16 cellular contexts compared by ENCODE assay signal in genomic region chr5:176639981-176640380, GRCh38. TPM values are rescaled to one million over a fixed set of nuclear protein-coding genes. Genes with fewer than 3 reads are reported as not detected.
DNase-seq lines count a peak whose midpoint lies in the region; ATAC-seq and TF ChIP-seq lines count a peak whose summit lies in the region.
"Had no signal": no experiment of that assay in that cellular context is flagged by ENCODE, and none has a peak within 500 bp of the region (broad histone marks: within the 10 kb centered on the region; RNA-seq: fewer than 3 reads in every experiment).

No MANE protein-coding gene starts in this region.

- no peak overlapping the region for H3K4me3 Mint-ChIP-seq in stimulated activated naive B cell treated with anti-CD40 and anti-IgM and Interleukin-4, amounts not matched to agents 10 μg/mL and 1 μg/mL and 100 μg/mL, for 72 hours
- H3K4me3 Mint-ChIP-seq in naive thymus-derived CD4-positive, alpha-beta T cell, result no peak overlapping the region
- H3K4me3 Mint-ChIP-seq: activated T-cell treated with anti-CD3 and anti-CD28 coated beads, Interleukin-2, amount 50 U/mL, for 72 hours; HFFc6; memory B cell; stimulated activated effector memory CD8-positive, alpha-beta T cell treated with anti-CD3 and anti-CD28 coated beads, Interleukin-12 subunit alpha, Interleukin-12 subunit beta, amount 100 ng/mL, for 72 hours had no signal

- POLR2A ChIA-PET in naive thymus-derived CD4-positive, alpha-beta T cell (lab: Charles Lee), result interaction anchor here (0.6 to 0.9 kb wide), 2 partner anchors 12 to 387 kb away, joined by 3 to 4 read pairs; no protein-coding TSS in a partner anchor

- H2BK5ac ChIP-seq in neuronal stem cell (ENCODE audit: low read length), result no peak overlapping the region

- no peak overlapping the region for H2AFZ ChIP-seq in neuronal stem cell (ENCODE audit: low read length)

- H3K14ac ChIP-seq in neuronal stem cell (ENCODE audit: low read length), result peak overlapping the region; percentile 27

- peaks cover 2 to 3% of the 10 kb centered on the region in 2 donors for H3K9me3 Mint-ChIP-seq in stimulated activated naive B cell treated with anti-CD40 and anti-IgM and Interleukin-4, amounts not matched to agents 10 μg/mL and 1 μg/mL and 100 μg/mL, for 72 hours
- peaks cover 0 to 2% (median 0%) of the 10 kb centered on the region in 11 donors for H3K9me3 Mint-ChIP-seq in naive thymus-derived CD4-positive, alpha-beta T cell
- H3K9me3 Mint-ChIP-seq: activated T-cell treated with anti-CD3 and anti-CD28 coated beads, Interleukin-2, amount 50 U/mL, for 72 hours; HFFc6; memory B cell; stimulated activated effector memory CD8-positive, alpha-beta T cell treated with anti-CD3 and anti-CD28 coated beads, Interleukin-12 subunit alpha, Interleukin-12 subunit beta, amount 100 ng/mL, for 72 hours had no signal

- no peak overlapping the region for H4K91ac ChIP-seq in neuronal stem cell (ENCODE audit: low read depth, low read length, poor library complexity)

- H3K4me3 ChIP-seq in dorsolateral prefrontal cortex, result no peak overlapping the region
- no peak overlapping the region for H3K4me3 ChIP-seq in neuronal stem cell (ENCODE audit: low read length in 2 of 2)
- no peak overlapping the region for H3K4me3 ChIP-seq in naive thymus-derived CD4-positive, alpha-beta T cell (ENCODE audit: low read length)
- H3K4me3 ChIP-seq: ovary had no signal

- H3K27ac Mint-ChIP-seq in stimulated activated naive B cell treated with anti-CD40 and anti-IgM and Interleukin-4, amounts not matched to agents 10 μg/mL and 1 μg/mL and 100 μg/mL, for 72 hours, result no peak overlapping the region
- no peak overlapping the region for H3K27ac Mint-ChIP-seq in naive thymus-derived CD4-positive, alpha-beta T cell
- H3K27ac Mint-ChIP-seq: activated T-cell treated with anti-CD3 and anti-CD28 coated beads, Interleukin-2, amount 50 U/mL, for 72 hours; HFFc6; memory B cell; stimulated activated effector memory CD8-positive, alpha-beta T cell treated with anti-CD3 and anti-CD28 coated beads, Interleukin-12 subunit alpha, Interleukin-12 subunit beta, amount 100 ng/mL, for 72 hours had no signal

- H2BK15ac ChIP-seq in neuronal stem cell (ENCODE audit: low read length), result no peak overlapping the region

- H3K4me2 ChIP-seq in neuronal stem cell (ENCODE audit: insufficient read depth, low read length, poor library complexity, severe bottlenecking), result no peak overlapping the region

- no peaks in the 10 kb centered on the region for H3K36me3 Mint-ChIP-seq in stimulated activated naive B cell treated with anti-CD40 and anti-IgM and Interleukin-4, amounts not matched to agents 10 μg/mL and 1 μg/mL and 100 μg/mL, for 72 hours
- H3K36me3 Mint-ChIP-seq in naive thymus-derived CD4-positive, alpha-beta T cell, result peaks cover 0 to 3% (median 0%) of the 10 kb centered on the region in 5 donors

- no peaks in the 10 kb centered on the region for H3K36me3 ChIP-seq in neuronal stem cell (replicated peaks in 1 of 2; ENCODE audit: control insufficient read depth in 2 of 2, insufficient read depth in 2 of 2, low read length in 2 of 2)
- no peaks in the 10 kb centered on the region for H3K36me3 ChIP-seq in naive thymus-derived CD4-positive, alpha-beta T cell (ENCODE audit: control insufficient read depth in 2 of 3, insufficient read depth in 3 of 3, low read length in 3 of 3)
- H3K36me3 ChIP-seq: ovary had no signal

- no peaks in the 10 kb centered on the region for H3K79me1 ChIP-seq in neuronal stem cell (ENCODE audit: low read depth, low read length)

- intact Hi-C loops in dorsolateral prefrontal cortex (cut with DNase I), result loop anchor here (10.0 kb wide), 2 partner anchors 195 to 225 kb away; partner anchors contain the start of genes CLTB (in 1 of the 2) and FAF2 (in 1 of the 2)
- intact Hi-C loops in naive thymus-derived CD4-positive, alpha-beta T cell (cut with micrococcal nuclease), result loop anchor here (10.0 kb wide), 3 partner anchors 675 to 1115 kb away; partner anchors contain the start of genes MXD3 (in 1 of the 2) and TMED9 (in 1 of the 2)

- no peak overlapping the region for H4K8ac ChIP-seq in neuronal stem cell (ENCODE audit: low read depth, low read length)

- H2AK5ac ChIP-seq in neuronal stem cell (ENCODE audit: low read depth, low read length), result peak overlapping the region; percentile 37

- no peak overlapping the region for H2BK120ac ChIP-seq in neuronal stem cell (ENCODE audit: low read depth, low read length)

- H3K27me3 Mint-ChIP-seq in stimulated activated naive B cell treated with anti-CD40 and anti-IgM and Interleukin-4, amounts not matched to agents 10 μg/mL and 1 μg/mL and 100 μg/mL, for 72 hours, result peaks cover 14 to 15% of the 10 kb centered on the region in 2 donors
- H3K27me3 Mint-ChIP-seq in naive thymus-derived CD4-positive, alpha-beta T cell, result peaks cover 5 to 36% (median 6%) of the 10 kb centered on the region in 5 donors

- no peak for ATAC-seq in HG03045 (IDR thresholded peaks at IDR 0.05; ENCODE audit: unreplicated experiment)
- ATAC-seq in stimulated activated naive B cell treated with anti-CD40 and anti-IgM and Interleukin-4, amounts not matched to agents 10 μg/mL and 1 μg/mL and 100 μg/mL, for 72 hours (replicated peaks), result no peak
- ATAC-seq in naive thymus-derived CD4-positive, alpha-beta T cell, result no peak
- ATAC-seq: activated T-cell treated with anti-CD3 and anti-CD28 coated beads, Interleukin-2, amount 50 U/mL, for 72 hours; stimulated activated effector memory CD8-positive, alpha-beta T cell treated with anti-CD3 and anti-CD28 coated beads, Interleukin-12 subunit alpha, Interleukin-12 subunit beta, amount 100 ng/mL, for 72 hours had no signal

- H3K4ac ChIP-seq in neuronal stem cell (ENCODE audit: low read length), result no peak overlapping the region

- peak overlapping the region; percentile 39 for H3K9ac ChIP-seq in neuronal stem cell (ENCODE audit: low read depth, low read length, poor library complexity)

- in situ Hi-C loops in GM13976 (cut with MboI; ENCODE audit: low sequenced_read_pairs, unreplicated experiment), result no loop called here

- H3K9me3 ChIP-seq in neuronal stem cell (replicated peaks in 1 of 2; ENCODE audit: control insufficient read depth in 2 of 2, insufficient read depth in 1 of 2, low read depth in 1 of 2, low read length in 2 of 2), result peaks cover 0 to 5% of the 10 kb centered on the region in 2 donors
- H3K9me3 ChIP-seq in naive thymus-derived CD4-positive, alpha-beta T cell (ENCODE audit: control insufficient read depth in 2 of 3, low read length in 3 of 3), result no peaks in the 10 kb centered on the region
- H3K9me3 ChIP-seq: ovary had no signal

- H3K27ac ChIP-seq in dorsolateral prefrontal cortex, result peak overlapping the region in 32 of 59 donors; percentile 8 to 76 (median 42)
- no peak overlapping the region for H3K27ac ChIP-seq in neuronal stem cell (replicated peaks; ENCODE audit: low read length)
- H3K27ac ChIP-seq in naive thymus-derived CD4-positive, alpha-beta T cell (ENCODE audit: low read depth, low read length), result no peak overlapping the region
- H3K27ac ChIP-seq: ovary had no signal

- no peak overlapping the region for H3K23ac ChIP-seq in neuronal stem cell (ENCODE audit: low read depth, low read length, poor library complexity)

- WGBS in neuronal stem cell (ENCODE audit: extremely low coverage in 2 of 2, insufficient read length in 2 of 2, insufficient replicate concordance in 1 of 2), 2 donors, result no CpG with 5 or more reads among the region's 4 CpGs

- H3K4me1 ChIP-seq in neuronal stem cell (ENCODE audit: control insufficient read depth in 2 of 2, insufficient read depth in 1 of 2, low read depth in 1 of 2, low read length in 2 of 2), result peaks cover 0 to 8% of the 10 kb centered on the region in 2 donors
- no peaks in the 10 kb centered on the region for H3K4me1 ChIP-seq in naive thymus-derived CD4-positive, alpha-beta T cell (ENCODE audit: control insufficient read depth in 2 of 2, insufficient read depth in 2 of 2, low read length in 2 of 2)

- H2BK12ac ChIP-seq in neuronal stem cell (ENCODE audit: low read length), result no peak overlapping the region

- peak in 12 of 14 donors; percentile 19 to 97 (median 72) for DNase-seq in C1 segment of cervical spinal cord (lab: John Stamatoyannopoulos, UW)
- peak; percentile 75 for DNase-seq in NCI-H2171 (lab: John Stamatoyannopoulos, UW)
- DNase-seq in dorsolateral prefrontal cortex, result peak in 9 of 10 donors; percentile 59 to 91 (median 71)
- DNase-seq in neuronal stem cell (ENCODE audit: low spot score), result no peak
- no peak for DNase-seq in GM13976 (ENCODE audit: low spot score)
- no peak for DNase-seq in stimulated activated naive B cell treated with anti-CD40 and anti-IgM and Interleukin-4, amounts not matched to agents 10 μg/mL and 1 μg/mL and 100 μg/mL, for 72 hours
- no peak for DNase-seq in naive thymus-derived CD4-positive, alpha-beta T cell
- DNase-seq: activated CD4-positive, alpha-beta T cell treated with anti-CD3 and anti-CD28 coated beads for 4 hours; activated T-cell treated with anti-CD3 and anti-CD28 coated beads, Interleukin-2, amount 50 U/mL, for 72 hours; DND-41; HFFc6; NCI-H1436 treated with DMSO at 0.1 percent for 48 hours; ovary had no signal

- H3K18ac ChIP-seq in neuronal stem cell (ENCODE audit: low read length), result no peak overlapping the region

- no peaks in the 10 kb centered on the region for H3K27me3 ChIP-seq in dorsolateral prefrontal cortex
- peaks cover 0 to 91% (median 0%) of the 10 kb centered on the region in 3 experiments for H3K27me3 ChIP-seq in neuronal stem cell (ENCODE audit: control insufficient read depth in 3 of 3, insufficient read depth in 3 of 3, low read depth in 1 of 3, low read length in 3 of 3)
- no peaks in the 10 kb centered on the region for H3K27me3 ChIP-seq in naive thymus-derived CD4-positive, alpha-beta T cell (ENCODE audit: control insufficient read depth in 2 of 2, insufficient read depth in 2 of 2, low read length in 2 of 2)
- H3K27me3 ChIP-seq: ovary had no signal

- TF ChIP-seq CTCF in dorsolateral prefrontal cortex (IDR thresholded peaks at IDR 0.05 in 54 of 56, conservative IDR thresholded peaks at IDR 0.05 in 2 of 56; ENCODE audit: low read depth in 1 of 56, partially characterized antibody in 56 of 56) (no peak), GM13976 (IDR thresholded peaks at IDR 0.05; ENCODE audit: borderline replicate concordance, control extremely low read depth, extremely low read depth, insufficient read depth, missing control alignments) (no peak)

- CTCF ChIA-PET in naive thymus-derived CD4-positive, alpha-beta T cell (lab: Charles Lee), result no interaction called here

- peaks cover 4 to 5% of the 10 kb centered on the region in 2 donors for H3K4me1 Mint-ChIP-seq in stimulated activated naive B cell treated with anti-CD40 and anti-IgM and Interleukin-4, amounts not matched to agents 10 μg/mL and 1 μg/mL and 100 μg/mL, for 72 hours
- no peaks in the 10 kb centered on the region for H3K4me1 Mint-ChIP-seq in naive thymus-derived CD4-positive, alpha-beta T cell

RNA-seq across cellular contexts. Expression of gene TSPAN17, which starts 7.3 kb away (rescaled TPM):
- total RNA-seq in dorsolateral prefrontal cortex, result 10 to 100 TPM; 13.7 to 59.5 (median 32.9) TPM
- polyA plus RNA-seq in neuronal stem cell (2013, experiment 1 of 2), result 24.8 TPM
- 23.4 TPM for polyA plus RNA-seq in neuronal stem cell (2013, experiment 2 of 2)
- total RNA-seq in naive thymus-derived CD4-positive, alpha-beta T cell, result 10 to 100 TPM; 16.6 to 47.6 (median 21.1) TPM
- polyA plus RNA-seq in naive thymus-derived CD4-positive, alpha-beta T cell, result 10 to 100 TPM; 16.5 to 19.3 TPM

RNA-seq across cellular contexts. Expression of gene EIF4E1B, which starts 9.5 kb away (rescaled TPM):
- 10 to 100 TPM in 59 of 120 experiments, 1 to 10 TPM in 61; 2.8 to 20.4 (median 9.8) TPM for total RNA-seq in dorsolateral prefrontal cortex
- 0.01 TPM for polyA plus RNA-seq in neuronal stem cell (2013, experiment 1 of 2)
- 0.03 TPM for polyA plus RNA-seq in neuronal stem cell (2013, experiment 2 of 2)
- total RNA-seq in naive thymus-derived CD4-positive, alpha-beta T cell, result not detected
- not detected for polyA plus RNA-seq in naive thymus-derived CD4-positive, alpha-beta T cell
- total RNA-seq: activated T-cell treated with anti-CD3 and anti-CD28 coated beads, Interleukin-2, amount 50 U/mL, for 72 hours; HFFc6; ovary had no signal

RNA-seq across cellular contexts. Expression of gene SNCB, which starts 9.6 kb away (rescaled TPM):
- 100 to 1,000 TPM; 110 to 614 (median 412) TPM for total RNA-seq in dorsolateral prefrontal cortex
- polyA plus RNA-seq in neuronal stem cell (2013, experiment 1 of 2), result 0.26 TPM
- 0.39 TPM for polyA plus RNA-seq in neuronal stem cell (2013, experiment 2 of 2)
- not detected for total RNA-seq in naive thymus-derived CD4-positive, alpha-beta T cell
- polyA plus RNA-seq in naive thymus-derived CD4-positive, alpha-beta T cell, result not detected
- total RNA-seq: HFFc6, ovary had no signal

RNA-seq across cellular contexts. Expression of gene GPRIN1, which starts 30.0 kb away (rescaled TPM):
- 10 to 100 TPM; 13.1 to 60.8 (median 43.9) TPM for total RNA-seq in dorsolateral prefrontal cortex
- 2.5 TPM for polyA plus RNA-seq in neuronal stem cell (2013, experiment 1 of 2)
- polyA plus RNA-seq in neuronal stem cell (2013, experiment 2 of 2), result 2.3 TPM
- 1 to 10 TPM in 1 of 5 experiments, under 1 TPM in 3, not detected in 1; 0.08 to 2.3 (median 0.32) TPM for total RNA-seq in naive thymus-derived CD4-positive, alpha-beta T cell
- not detected for polyA plus RNA-seq in naive thymus-derived CD4-positive, alpha-beta T cell

Comparison
In these comparisons a context has a peak if more than half of its experiments do, and no peak if none do; other contexts are left out.
1. DNase-seq: peak in C1 segment of cervical spinal cord (12 of 14), NCI-H2171 (single experiment) and dorsolateral prefrontal cortex (9 of 10); none in neuronal stem cell (single experiment), GM13976 (single experiment), stimulated activated naive B cell treated with anti-CD40 and anti-IgM and Interleukin-4, amounts not matched to agents 10 μg/mL and 1 μg/mL and 100 μg/mL, for 72 hours (single experiment) and naive thymus-derived CD4-positive, alpha-beta T cell (0 of 9).
2. H3K27ac ChIP-seq: peak in dorsolateral prefrontal cortex (32 of 59); none in neuronal stem cell (single experiment) and naive thymus-derived CD4-positive, alpha-beta T cell (single experiment).
3. RNA of gene SNCB, which starts 9.6 kb away (total RNA-seq): 110 to 614 TPM in dorsolateral prefrontal cortex; not detected in naive thymus-derived CD4-positive, alpha-beta T cell; every median in the first group is over 100 times any median in the second.